ENCODE assay signal across 1 cellular context in genomic region chr1:20266642-20267041, GRCh38.
TF ChIP-seq lines count a peak whose summit lies in the region.

No MANE protein-coding gene starts in this region.

TF ChIP-seq in HCT116, 20 proteins besides CTCF, POLR2A, EP300 and RAD21 (continued from another document):
- TF ChIP-seq ATF3 (IDR thresholded peaks at IDR 0.05), result no peak
- TF ChIP-seq TCF7L2 (IDR thresholded peaks at IDR 0.05; ENCODE audit: borderline replicate concordance, extremely low read depth, insufficient read depth, insufficient read length), result no peak
- TF ChIP-seq ZNF274 (IDR thresholded peaks at IDR 0.05; ENCODE audit: low read depth, low read length), result no peak
- no peak for TF ChIP-seq EZH2 (IDR thresholded peaks at IDR 0.05)
- no peak for TF ChIP-seq ELF1 (IDR thresholded peaks at IDR 0.05; ENCODE audit: borderline replicate concordance, low read depth)
- no peak for TF ChIP-seq SP1 (IDR thresholded peaks at IDR 0.05; ENCODE audit: low read depth)
- no peak for TF ChIP-seq CBX3 (IDR thresholded peaks at IDR 0.05; ENCODE audit: low read depth)
- no peak for TF ChIP-seq EGR1 (IDR thresholded peaks at IDR 0.05; ENCODE audit: low read depth)
TF ChIP-seq in HCT116: peak in this region for 0.
